In the genomic region with DNA sequence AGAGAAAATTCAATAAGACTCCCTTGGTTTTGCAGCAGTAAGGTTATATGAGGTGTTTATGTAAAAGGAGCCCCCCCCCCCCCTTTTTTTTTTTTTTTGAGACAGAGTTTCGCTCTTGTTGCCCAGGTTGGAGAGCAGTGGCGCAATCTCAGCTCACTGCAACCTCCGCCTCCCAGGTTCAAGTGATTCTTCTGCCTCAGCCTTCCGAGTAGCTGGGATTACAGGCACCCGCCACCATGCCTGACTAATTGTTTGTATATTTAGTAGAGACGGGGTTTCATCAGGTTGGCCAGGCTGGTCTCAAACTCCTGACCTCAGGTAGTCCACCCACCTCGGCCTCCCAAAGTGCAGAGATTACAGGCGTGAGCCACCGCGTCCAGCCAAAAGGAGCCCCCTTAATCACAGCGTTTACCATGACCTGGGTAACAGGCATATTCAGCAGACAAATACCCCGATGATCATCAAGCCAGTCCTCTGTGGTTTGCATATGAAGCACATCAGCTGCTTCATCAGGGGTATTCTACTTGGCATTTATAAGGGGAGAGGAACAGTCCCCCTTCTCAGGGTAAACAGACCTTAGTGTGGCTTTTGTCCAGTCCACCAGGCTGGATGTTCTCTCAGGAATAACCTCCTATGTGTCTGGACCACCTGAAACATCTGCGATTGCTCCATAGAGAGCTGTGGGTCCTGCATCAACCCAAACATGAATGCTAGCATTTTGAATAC, we compare ENCODE assay signal across 8 cellular contexts. TPM values are rescaled to one million over a fixed set of nuclear protein-coding genes. Genes with fewer than 3 reads are reported as not detected.
DNase-seq lines count a peak whose midpoint lies in the region; ATAC-seq and TF ChIP-seq lines count a peak whose summit lies in the region.
"Not testable (repeated sequence)": the region's sequence is repeated elsewhere in the genome, so short reads cannot be mapped to it uniquely, and the experiment has no call there.

No MANE protein-coding gene starts in this region.

- TF ChIP-seq CTCF in CD4-positive, alpha-beta T cell (IDR thresholded peaks at IDR 0.05): not testable (repeated sequence)

- POLR2A ChIA-PET in CD4-positive, alpha-beta T cell (lab: Charles Lee): interaction anchor here (0.6 to 1.1 kb wide), 2 partner anchors 27 to 140 kb away, joined by 3 read pairs; no protein-coding TSS in a partner anchor
- POLR2A ChIA-PET in naive thymus-derived CD8-positive, alpha-beta T cell (lab: Charles Lee): interaction anchor here (0.6 kb wide), 2 partner anchors 26 to 331 kb away, joined by 5 to 6 read pairs; no protein-coding TSS in a partner anchor

- peaks cover 34% of the 10 kb centered on the region for H3K4me1 Mint-ChIP-seq in CD4-positive, alpha-beta T cell (ENCODE audit: low read depth)
- peaks cover 52% of the 10 kb centered on the region for H3K4me1 Mint-ChIP-seq in activated T-helper 1 cell treated with anti-CD3 and anti-CD28 coated beads, Interleukin-12 subunit alpha, Interleukin-12 subunit beta, Interleukin-2, Interleukin-4 antibody, amounts not matched to agents 30 ng/mL and 10 ng/mL and 1 ng/mL, durations not matched to agents 14 hours and 24 hours and 36 hours (ENCODE audit: low read depth)
- H3K4me1 Mint-ChIP-seq in effector memory CD8-positive, alpha-beta T cell (ENCODE audit: low read depth in 2 of 2): peaks cover 27 to 38% of the 10 kb centered on the region in 2 donors
- peaks cover 8 to 66% (median 25%) of the 10 kb centered on the region in 4 donors for H3K4me1 Mint-ChIP-seq in naive thymus-derived CD8-positive, alpha-beta T cell
- peaks cover 68% of the 10 kb centered on the region for H3K4me1 Mint-ChIP-seq in stimulated activated naive CD8-positive, alpha-beta T cell treated with anti-CD3 and anti-CD28 coated beads, Interleukin-15, Interleukin-2, amounts not matched to agents 100 ng/mL and 50 ng/mL, for 24 hours (ENCODE audit: low read depth)

- not testable (repeated sequence) for ATAC-seq in CD4-positive, alpha-beta T cell (ENCODE audit: poor library complexity)
- ATAC-seq in GM19351 (IDR thresholded peaks at IDR 0.05; ENCODE audit: unreplicated experiment) (peak; percentile 27), HG02840 (IDR thresholded peaks at IDR 0.05; ENCODE audit: low FRiP score, unreplicated experiment) (peak; percentile 23)
- peak; percentile 7 to 9 for ATAC-seq in activated CD4-positive, CD25-positive, alpha-beta regulatory T cell treated with anti-CD3 and anti-CD28 coated beads, Interleukin-2, amount 50 U/mL, for 24 hours
- ATAC-seq in effector memory CD8-positive, alpha-beta T cell (replicated peaks): peak; percentile 11
- ATAC-seq in naive thymus-derived CD8-positive, alpha-beta T cell: peak; percentile 18 to 29

- H3K27ac Mint-ChIP-seq in CD4-positive, alpha-beta T cell: peak overlapping the region; percentile 24
- peak overlapping the region; percentile 69 for H3K27ac Mint-ChIP-seq in activated T-helper 1 cell treated with anti-CD3 and anti-CD28 coated beads, Interleukin-12 subunit alpha, Interleukin-12 subunit beta, Interleukin-2, Interleukin-4 antibody, amounts not matched to agents 30 ng/mL and 10 ng/mL and 1 ng/mL, durations not matched to agents 14 hours and 24 hours and 36 hours
- H3K27ac Mint-ChIP-seq in effector memory CD8-positive, alpha-beta T cell: peak overlapping the region; percentile 49 to 57
- peak overlapping the region in 8 of 10 donors; percentile 11 to 78 (median 47) for H3K27ac Mint-ChIP-seq in naive thymus-derived CD8-positive, alpha-beta T cell
- H3K27ac Mint-ChIP-seq in stimulated activated naive CD8-positive, alpha-beta T cell treated with anti-CD3 and anti-CD28 coated beads, Interleukin-15, Interleukin-2, amounts not matched to agents 100 ng/mL and 50 ng/mL, for 24 hours: peak overlapping the region; percentile 92

- intact Hi-C loops in CD4-positive, alpha-beta T cell (cut with DNase I, micrococcal nuclease): not testable (repeated sequence)
- intact Hi-C loops in activated T-helper 1 cell treated with anti-CD3 and anti-CD28 coated beads, Interleukin-12 subunit alpha, Interleukin-12 subunit beta, Interleukin-2, Interleukin-4 antibody, amounts not matched to agents 30 ng/mL and 10 ng/mL and 1 ng/mL, durations not matched to agents 14 hours and 24 hours and 36 hours (cut with micrococcal nuclease): loop anchor here (2.0 to 10.0 kb wide), 5 partner anchors 54 to 1030 kb away; a partner anchor contains a TSS

- DNase-seq in CD4-positive, alpha-beta T cell; activated T-helper 1 cell treated with anti-CD3 and anti-CD28 coated beads, Interleukin-12 subunit alpha, Interleukin-12 subunit beta, Interleukin-2, Interleukin-4 antibody, amounts not matched to agents 30 ng/mL and 10 ng/mL and 1 ng/mL, durations not matched to agents 14 hours and 24 hours and 36 hours (ENCODE audit: low spot score); effector memory CD8-positive, alpha-beta T cell; naive thymus-derived CD8-positive, alpha-beta T cell: not testable (repeated sequence)

- CTCF ChIA-PET in CD4-positive, alpha-beta T cell (lab: Charles Lee): interaction anchor here (0.6 to 1.3 kb wide), 2 partner anchors 34 to 42 kb away, joined by 3 read pairs; no protein-coding TSS in a partner anchor

- not testable (repeated sequence) for H3K9me3 Mint-ChIP-seq in CD4-positive, alpha-beta T cell; activated T-helper 1 cell treated with anti-CD3 and anti-CD28 coated beads, Interleukin-12 subunit alpha, Interleukin-12 subunit beta, Interleukin-2, Interleukin-4 antibody, amounts not matched to agents 30 ng/mL and 10 ng/mL and 1 ng/mL, durations not matched to agents 14 hours and 24 hours and 36 hours; effector memory CD8-positive, alpha-beta T cell; naive thymus-derived CD8-positive, alpha-beta T cell; stimulated activated naive CD8-positive, alpha-beta T cell treated with anti-CD3 and anti-CD28 coated beads, Interleukin-15, Interleukin-2, amounts not matched to agents 100 ng/mL and 50 ng/mL, for 24 hours

- H3K36me3 Mint-ChIP-seq in CD4-positive, alpha-beta T cell (ENCODE audit: low read depth); effector memory CD8-positive, alpha-beta T cell (ENCODE audit: insufficient read depth); naive thymus-derived CD8-positive, alpha-beta T cell; stimulated activated naive CD8-positive, alpha-beta T cell treated with anti-CD3 and anti-CD28 coated beads, Interleukin-15, Interleukin-2, amounts not matched to agents 100 ng/mL and 50 ng/mL, for 24 hours (ENCODE audit: low read depth): not testable (repeated sequence)
- H3K36me3 Mint-ChIP-seq in activated T-helper 1 cell treated with anti-CD3 and anti-CD28 coated beads, Interleukin-12 subunit alpha, Interleukin-12 subunit beta, Interleukin-2, Interleukin-4 antibody, amounts not matched to agents 30 ng/mL and 10 ng/mL and 1 ng/mL, durations not matched to agents 14 hours and 24 hours and 36 hours (ENCODE audit: low read depth): peaks cover 19% of the 10 kb centered on the region

- not testable (repeated sequence) for H3K27me3 Mint-ChIP-seq in CD4-positive, alpha-beta T cell; activated T-helper 1 cell treated with anti-CD3 and anti-CD28 coated beads, Interleukin-12 subunit alpha, Interleukin-12 subunit beta, Interleukin-2, Interleukin-4 antibody, amounts not matched to agents 30 ng/mL and 10 ng/mL and 1 ng/mL, durations not matched to agents 14 hours and 24 hours and 36 hours (ENCODE audit: insufficient read depth); effector memory CD8-positive, alpha-beta T cell; naive thymus-derived CD8-positive, alpha-beta T cell; stimulated activated naive CD8-positive, alpha-beta T cell treated with anti-CD3 and anti-CD28 coated beads, Interleukin-15, Interleukin-2, amounts not matched to agents 100 ng/mL and 50 ng/mL, for 24 hours

- not testable (repeated sequence) for H3K27ac ChIP-seq in CD4-positive, alpha-beta T cell (ENCODE audit: low read depth, low read length)

- peak overlapping the region; percentile 22 for H3K4me3 Mint-ChIP-seq in CD4-positive, alpha-beta T cell
- not testable (repeated sequence) for H3K4me3 Mint-ChIP-seq in activated T-helper 1 cell treated with anti-CD3 and anti-CD28 coated beads, Interleukin-12 subunit alpha, Interleukin-12 subunit beta, Interleukin-2, Interleukin-4 antibody, amounts not matched to agents 30 ng/mL and 10 ng/mL and 1 ng/mL, durations not matched to agents 14 hours and 24 hours and 36 hours; stimulated activated naive CD8-positive, alpha-beta T cell treated with anti-CD3 and anti-CD28 coated beads, Interleukin-15, Interleukin-2, amounts not matched to agents 100 ng/mL and 50 ng/mL, for 24 hours
- peak overlapping the region; percentile 49 to 60 for H3K4me3 Mint-ChIP-seq in effector memory CD8-positive, alpha-beta T cell
- H3K4me3 Mint-ChIP-seq in naive thymus-derived CD8-positive, alpha-beta T cell: peak overlapping the region in 8 of 10 donors; percentile 49 to 67 (median 60)

- not testable (repeated sequence) for H3K27me3 ChIP-seq in CD4-positive, alpha-beta T cell (ENCODE audit: control insufficient read depth, insufficient read depth, low read length)

- not testable (repeated sequence) for H3K9me3 ChIP-seq in CD4-positive, alpha-beta T cell (ENCODE audit: control insufficient read depth, low read length)

RNA-seq across cellular contexts. Expression of a gene that starts 32.5 kb away (rescaled TPM):
- 1 to 10 TPM; 4.0 to 5.3 TPM for total RNA-seq in CD4-positive, alpha-beta T cell
- total RNA-seq in activated T-helper 1 cell treated with anti-CD3 and anti-CD28 coated beads, Interleukin-12 subunit alpha, Interleukin-12 subunit beta, Interleukin-2, Interleukin-4 antibody, amounts not matched to agents 30 ng/mL and 10 ng/mL and 1 ng/mL, durations not matched to agents 14 hours and 24 hours and 36 hours: 36.2 and 38.0 TPM in 2 replicates
- total RNA-seq in naive thymus-derived CD8-positive, alpha-beta T cell: 10 to 100 TPM in 1 of 2 experiments, 1 to 10 TPM in 1; 8.0 to 10.0 TPM
- 10 to 100 TPM in 1 of 3 donors, 1 to 10 TPM in 2; 2.9 to 15.8 (median 3.8) TPM for polyA plus RNA-seq in naive thymus-derived CD8-positive, alpha-beta T cell

RNA-seq across cellular contexts. Expression of a gene that starts 55.0 kb away (rescaled TPM):
- total RNA-seq in CD4-positive, alpha-beta T cell: 10 to 100 TPM; 29.7 to 29.8 TPM
- 25.6 and 32.8 TPM in 2 replicates for total RNA-seq in activated T-helper 1 cell treated with anti-CD3 and anti-CD28 coated beads, Interleukin-12 subunit alpha, Interleukin-12 subunit beta, Interleukin-2, Interleukin-4 antibody, amounts not matched to agents 30 ng/mL and 10 ng/mL and 1 ng/mL, durations not matched to agents 14 hours and 24 hours and 36 hours
- total RNA-seq in naive thymus-derived CD8-positive, alpha-beta T cell: 10 to 100 TPM; 30.8 to 37.7 TPM
- 10 to 100 TPM; 30.2 to 45.3 (median 41.4) TPM for polyA plus RNA-seq in naive thymus-derived CD8-positive, alpha-beta T cell

Comparison
In these comparisons a context has a peak if more than half of its experiments do, and no peak if none do; other contexts are left out.
1. H3K27ac Mint-ChIP-seq: peak in every context shown above with its lines; median percentile 92 in stimulated activated naive CD8-positive, alpha-beta T cell treated with anti-CD3 and anti-CD28 coated beads, Interleukin-15, Interleukin-2, amounts not matched to agents 100 ng/mL and 50 ng/mL, for 24 hours; 69 in activated T-helper 1 cell treated with anti-CD3 and anti-CD28 coated beads, Interleukin-12 subunit alpha, Interleukin-12 subunit beta, Interleukin-2, Interleukin-4 antibody, amounts not matched to agents 30 ng/mL and 10 ng/mL and 1 ng/mL, durations not matched to agents 14 hours and 24 hours and 36 hours; 53 in effector memory CD8-positive, alpha-beta T cell; 47 in naive thymus-derived CD8-positive, alpha-beta T cell; 24 in CD4-positive, alpha-beta T cell.